In the genomic region with DNA sequence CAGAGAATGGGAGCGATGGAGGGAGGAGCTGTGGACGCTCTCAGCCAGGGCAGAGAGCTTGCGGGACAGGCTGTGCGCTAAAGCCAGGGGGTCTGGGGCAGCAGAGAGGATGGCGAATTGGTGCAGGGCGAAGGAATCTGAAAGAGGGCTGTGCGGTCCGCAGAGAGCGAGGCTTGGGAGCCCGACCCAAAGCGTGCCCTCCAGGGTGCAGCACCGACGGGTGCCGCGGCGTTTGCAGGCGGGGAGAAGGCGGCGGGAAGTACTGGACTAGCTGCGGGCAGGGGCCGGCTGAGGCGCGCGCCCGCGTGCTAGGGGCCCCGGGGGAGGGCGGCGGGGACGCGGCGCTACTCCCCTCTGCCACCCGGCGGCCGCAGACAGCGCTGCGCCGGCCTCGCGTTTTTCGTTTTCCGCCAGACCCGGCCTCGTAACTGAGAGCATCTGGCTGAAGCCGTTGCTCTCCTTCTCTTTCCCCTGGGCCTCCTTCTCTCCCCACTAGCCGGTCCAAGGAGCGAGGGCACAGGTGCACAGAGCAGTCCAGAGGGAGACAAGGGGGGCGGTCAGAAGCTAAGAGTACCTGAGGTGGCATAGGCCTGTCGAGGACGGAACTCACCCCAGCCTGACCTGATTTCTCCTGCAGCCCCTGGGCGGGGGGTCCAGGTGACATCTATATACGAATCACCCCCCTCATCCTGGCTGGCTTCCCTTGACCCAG, we compare ENCODE assay signal across 8 cellular contexts. TPM values are rescaled to one million over a fixed set of nuclear protein-coding genes. Genes with fewer than 3 reads are reported as not detected.
DNase-seq lines count a peak whose midpoint lies in the region; ATAC-seq and TF ChIP-seq lines count a peak whose summit lies in the region.

No MANE protein-coding gene starts in this region.

- H3K36me3 ChIP-seq in HUES6 (ENCODE audit: control insufficient read depth, insufficient read depth, low read length) (no peaks in the 10 kb centered on the region), colonic mucosa (no peaks in the 10 kb centered on the region)

- H3K4me3 ChIP-seq in HUES6 (ENCODE audit: low read depth, low read length), result peak overlapping the region; percentile 65
- H3K4me3 ChIP-seq in colonic mucosa, result peak overlapping the region; percentile 43

- ATAC-seq in left colon (peak; percentile 92), GM19463 (IDR thresholded peaks at IDR 0.05; ENCODE audit: unreplicated experiment) (no peak)

- H3K27me3 Mint-ChIP-seq in T-helper 2 cell treated with Interferon-gamma antibody and Interleukin-4, amounts not matched to agents 5 μg/mL and 100 μg/mL, for 36 hours (ENCODE audit: low read depth), result peaks cover 2% of the 10 kb centered on the region

- H3K9ac ChIP-seq in HUES6 (ENCODE audit: low read length), result peak overlapping the region; percentile 42
- H3K9ac ChIP-seq in colonic mucosa (ENCODE audit: low read depth in 2 of 2, low read length in 2 of 2), result no peak overlapping the region

- no peaks in the 10 kb centered on the region for H3K4me1 Mint-ChIP-seq in T-helper 2 cell treated with Interferon-gamma antibody and Interleukin-4, amounts not matched to agents 5 μg/mL and 100 μg/mL, for 36 hours (ENCODE audit: low read depth)

- H3K27ac ChIP-seq in HUES6 (ENCODE audit: low read depth, low read length) (no peak overlapping the region), colonic mucosa (no peak overlapping the region)

- H3K9me3 ChIP-seq in HUES6 (ENCODE audit: control insufficient read depth, insufficient read depth, low read depth, low read length) (no peaks in the 10 kb centered on the region), colonic mucosa (no peaks in the 10 kb centered on the region)

- TF ChIP-seq CTCF in colonic mucosa (IDR thresholded peaks at IDR 0.05), result peak; percentile 51

- intact Hi-C loops in colonic mucosa (cut with DNase I) (no loop called here), left colon (cut with DNase I, micrococcal nuclease) (no loop called here)

- no peaks in the 10 kb centered on the region for H3K9me3 Mint-ChIP-seq in T-helper 2 cell treated with Interferon-gamma antibody and Interleukin-4, amounts not matched to agents 5 μg/mL and 100 μg/mL, for 36 hours

- H3K36me3 Mint-ChIP-seq in T-helper 2 cell treated with Interferon-gamma antibody and Interleukin-4, amounts not matched to agents 5 μg/mL and 100 μg/mL, for 36 hours (ENCODE audit: low read depth), result no peaks in the 10 kb centered on the region

- peaks cover 48% of the 10 kb centered on the region for H3K27me3 ChIP-seq in HUES6 (ENCODE audit: control insufficient read depth, insufficient read depth, low read length)
- no peaks in the 10 kb centered on the region for H3K27me3 ChIP-seq in colonic mucosa

- peak; percentile 23 for DNase-seq in DMS153 treated with DMSO at 0.1 percent for 48 hours (lab: John Stamatoyannopoulos, UW; ENCODE audit: unreplicated experiment)
- peak; percentile 41 for DNase-seq in T-helper 2 cell treated with Interferon-gamma antibody and Interleukin-4, amounts not matched to agents 5 μg/mL and 100 μg/mL, for 36 hours (ENCODE audit: low spot score)
- DNase-seq in colonic mucosa, result no peak
- peak in 1 of 2 donors; percentile 53 for DNase-seq in left colon
- DNase-seq in stimulated activated CD4-positive, alpha-beta T cell treated with anti-CD3 and anti-CD28 coated beads, Interleukin-1b, Interleukin-23, amount 100 ng/mL, for 24 hours (ENCODE audit: low read depth in 4 of 4, low spot score in 1 of 4), result peak; percentile 4 to 30 (median 16)
- no peak for DNase-seq in OCI-M2 (lab: John Stamatoyannopoulos, UW; ENCODE audit: unreplicated experiment)

- peak overlapping the region; percentile 78 for H3K4me3 Mint-ChIP-seq in T-helper 2 cell treated with Interferon-gamma antibody and Interleukin-4, amounts not matched to agents 5 μg/mL and 100 μg/mL, for 36 hours

- peak overlapping the region; percentile 45 for H3K27ac Mint-ChIP-seq in T-helper 2 cell treated with Interferon-gamma antibody and Interleukin-4, amounts not matched to agents 5 μg/mL and 100 μg/mL, for 36 hours

- H3K4me1 ChIP-seq in HUES6 (ENCODE audit: control insufficient read depth, insufficient read depth, low read length) (peaks cover 5% of the 10 kb centered on the region; the same call in 1 of the 2 replicates), colonic mucosa (no peaks in the 10 kb centered on the region)

RNA-seq across cellular contexts. Expression of a gene that starts 24.9 kb away (rescaled TPM):
- total RNA-seq in colonic mucosa (1 to 10 TPM in 1 of 2 donors, under 1 TPM in 1; 0.16 to 2.5 TPM), left colon (1 to 10 TPM; 2.3 to 3.9 TPM)

Comparison
In these comparisons a context has a peak if more than half of its experiments do, and no peak if none do; other contexts are left out.
1. DNase-seq: peak in DMS153 treated with DMSO at 0.1 percent for 48 hours (single experiment), T-helper 2 cell treated with Interferon-gamma antibody and Interleukin-4, amounts not matched to agents 5 μg/mL and 100 μg/mL, for 36 hours (single experiment) and stimulated activated CD4-positive, alpha-beta T cell treated with anti-CD3 and anti-CD28 coated beads, Interleukin-1b, Interleukin-23, amount 100 ng/mL, for 24 hours (4 of 4); none in colonic mucosa (single experiment) and OCI-M2 (single experiment).